Comparison of ENCODE assay signal across 8 cellular contexts in the genomic region with DNA sequence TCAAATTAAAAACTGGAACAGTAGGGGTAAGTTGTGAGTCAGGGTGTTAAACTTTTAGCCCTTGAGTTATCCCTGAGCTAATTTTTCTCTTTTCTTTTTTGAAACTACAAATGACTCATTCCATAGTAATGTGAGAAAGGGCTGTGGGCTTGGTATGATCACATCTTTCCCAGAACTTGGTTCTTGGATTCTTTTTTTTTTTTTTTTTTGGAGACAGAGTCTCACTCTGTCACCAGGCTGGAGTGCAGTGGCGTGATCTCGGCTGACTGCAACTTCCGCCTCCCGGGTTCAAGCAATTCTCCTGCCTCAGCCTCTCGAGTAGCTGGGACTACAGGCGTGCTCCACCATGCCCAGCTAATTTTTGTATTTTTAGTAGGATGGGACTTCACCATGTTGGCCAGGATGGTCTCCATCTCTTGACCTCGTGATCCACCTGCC. TPM values are rescaled to one million over a fixed set of nuclear protein-coding genes. Genes with fewer than 3 reads are reported as not detected.
A peak's percentile ranks its signal among the peaks of the same experiment; 100 is the strongest.
DNase-seq lines count a peak whose midpoint lies in the region; ATAC-seq, FAIRE-seq and TF ChIP-seq lines count a peak whose summit lies in the region.
"Not testable (repeated sequence)": the region's sequence is repeated elsewhere in the genome, so short reads cannot be mapped to it uniquely, and the experiment has no call there.

No MANE protein-coding gene starts in this region.

- not testable (repeated sequence) for ATAC-seq in T-helper 17 cell
- peak; percentile 83 for ATAC-seq in activated naive CD8-positive, alpha-beta T cell treated with anti-CD3 and anti-CD28 coated beads, Interleukin-2, amount 50 U/mL, for 24 hours

- 92 to 95% methylated on average over 2 to 7 of the region's 7 CpGs for WGBS in endodermal cell (ENCODE audit: insufficient coverage in 1 of 2, insufficient read length in 1 of 2), 2 experiments

- peaks cover 11% of the 10 kb centered on the region for H3K4me1 ChIP-seq in endodermal cell (ENCODE audit: control insufficient read depth, insufficient read depth, low read length)

- not testable (repeated sequence) for H3K27me3 ChIP-seq in endodermal cell (ENCODE audit: control insufficient read depth, insufficient read depth, low read length, poor library complexity, severe bottlenecking)

- H3K27me3 Mint-ChIP-seq in T-helper 17 cell; activated naive CD8-positive, alpha-beta T cell treated with anti-CD3 and anti-CD28 coated beads, Interleukin-2, amount 50 U/mL, for 24 hours; endodermal cell (ENCODE audit: insufficient read depth); osteocyte (ENCODE audit: unreplicated experiment); type B pancreatic cell: not testable (repeated sequence)

- TF ChIP-seq CTCF in endodermal cell (conservative IDR thresholded peaks at IDR 0.05); osteocyte (IDR thresholded peaks at IDR 0.05); type B pancreatic cell (conservative IDR thresholded peaks at IDR 0.05): not testable (repeated sequence)

- H3K4me3 Mint-ChIP-seq in T-helper 17 cell; endodermal cell; osteocyte (ENCODE audit: unreplicated experiment); type B pancreatic cell: not testable (repeated sequence)
- H3K4me3 Mint-ChIP-seq in activated naive CD8-positive, alpha-beta T cell treated with anti-CD3 and anti-CD28 coated beads, Interleukin-2, amount 50 U/mL, for 24 hours, result peak overlapping the region; percentile 33

- H3K4me3 ChIP-seq in endodermal cell (ENCODE audit: low read length), result not testable (repeated sequence)

- H3K9me3 ChIP-seq in T-helper 17 cell (ENCODE audit: control insufficient read depth, low read length, poor library complexity, severe bottlenecking); endodermal cell (ENCODE audit: control insufficient read depth, low read length): not testable (repeated sequence)

- H3K27ac Mint-ChIP-seq in T-helper 17 cell (peak overlapping the region; percentile 54), endodermal cell (peak overlapping the region; percentile 71), osteocyte (ENCODE audit: unreplicated experiment) (peak overlapping the region; percentile 82), type B pancreatic cell (peak overlapping the region; percentile 96)
- peak overlapping the region; percentile 87 for H3K27ac Mint-ChIP-seq in activated naive CD8-positive, alpha-beta T cell treated with anti-CD3 and anti-CD28 coated beads, Interleukin-2, amount 50 U/mL, for 24 hours

- FAIRE-seq in HTR-8/SVneo (lab: Jason Lieb, UNC), result not testable (repeated sequence)

- H3K27ac ChIP-seq in endodermal cell (ENCODE audit: low read depth, low read length), result peak overlapping the region; percentile 59

- H3K4me1 Mint-ChIP-seq in T-helper 17 cell (peaks cover 11% of the 10 kb centered on the region), endodermal cell (peaks cover 25% of the 10 kb centered on the region), osteocyte (ENCODE audit: unreplicated experiment) (peaks cover 30% of the 10 kb centered on the region)
- H3K4me1 Mint-ChIP-seq in activated naive CD8-positive, alpha-beta T cell treated with anti-CD3 and anti-CD28 coated beads, Interleukin-2, amount 50 U/mL, for 24 hours, result peaks cover 37% of the 10 kb centered on the region
- H3K4me1 Mint-ChIP-seq in type B pancreatic cell (ENCODE audit: unreplicated experiment), result not testable (repeated sequence)

- peak; percentile 54 for DNase-seq in CD1c-positive myeloid dendritic cell (ENCODE audit: extremely low spot score)
- peak; percentile 82 for DNase-seq in HTR-8/SVneo (ENCODE audit: insufficient read length, low spot score)
- not testable (repeated sequence) for DNase-seq in T-helper 17 cell; activated naive CD8-positive, alpha-beta T cell treated with anti-CD3 and anti-CD28 coated beads, Interleukin-2, amount 50 U/mL, for 24 hours; endodermal cell; osteocyte (ENCODE audit: extremely low spot score, unreplicated experiment); type B pancreatic cell (ENCODE audit: extremely low spot score, unreplicated experiment)
- peak; percentile 83 for DNase-seq in glomerular visceral epithelial cell (ENCODE audit: extremely low spot score)

- H3K36me3 ChIP-seq in endodermal cell (ENCODE audit: control insufficient read depth, insufficient read depth, low read length), result peaks cover 73% of the 10 kb centered on the region

- H3K9ac ChIP-seq in endodermal cell (ENCODE audit: extremely low read depth, low read length, poor library complexity, severe bottlenecking), result peak overlapping the region; percentile 62

- not testable (repeated sequence) for H3K36me3 Mint-ChIP-seq in T-helper 17 cell (ENCODE audit: low read depth)
- H3K36me3 Mint-ChIP-seq in activated naive CD8-positive, alpha-beta T cell treated with anti-CD3 and anti-CD28 coated beads, Interleukin-2, amount 50 U/mL, for 24 hours (ENCODE audit: low read depth), result peaks cover 43% of the 10 kb centered on the region
- H3K36me3 Mint-ChIP-seq in endodermal cell (ENCODE audit: low read depth) (peaks cover 55% of the 10 kb centered on the region), osteocyte (ENCODE audit: unreplicated experiment) (peaks cover 39% of the 10 kb centered on the region), type B pancreatic cell (peaks cover 25% of the 10 kb centered on the region)

- not testable (repeated sequence) for H3K9me3 Mint-ChIP-seq in activated naive CD8-positive, alpha-beta T cell treated with anti-CD3 and anti-CD28 coated beads, Interleukin-2, amount 50 U/mL, for 24 hours; endodermal cell; osteocyte (ENCODE audit: unreplicated experiment); type B pancreatic cell

RNA-seq across cellular contexts. Expression of a gene that starts 18.7 kb away (rescaled TPM):
- total RNA-seq in T-helper 17 cell (10 to 100 TPM; 18.2 to 18.7 TPM), endodermal cell (10 to 100 TPM; 24.7 to 24.9 TPM), osteocyte (20.5 and 20.7 TPM in 2 replicates), type B pancreatic cell (ENCODE audit: low replicate concordance) (17.7 and 20.7 TPM in 2 replicates)
- 23.7 TPM for polyA plus RNA-seq in endodermal cell (2013, experiment 1 of 2)
- polyA plus RNA-seq in endodermal cell (2013, experiment 2 of 2), result 26.1 TPM

RNA-seq across cellular contexts. Expression of a gene that starts 18.9 kb away (rescaled TPM):
- 10 to 100 TPM; 48.8 to 51.1 TPM for total RNA-seq in T-helper 17 cell
- 10 to 100 TPM; 43.3 to 43.9 TPM for total RNA-seq in endodermal cell
- 40.9 TPM for polyA plus RNA-seq in endodermal cell (2013, experiment 1 of 2)
- polyA plus RNA-seq in endodermal cell (2013, experiment 2 of 2), result 36.3 TPM
- total RNA-seq in osteocyte, result 37.9 and 41.2 TPM in 2 replicates
- 31.4 and 39.8 TPM in 2 replicates for total RNA-seq in type B pancreatic cell (ENCODE audit: low replicate concordance)

RNA-seq across cellular contexts. Expression of a gene that starts 53.5 kb away (rescaled TPM):
- total RNA-seq in T-helper 17 cell (10 to 100 TPM; 27.6 to 27.7 TPM), endodermal cell (10 to 100 TPM; 49.6 to 51.5 TPM), osteocyte (28.6 and 28.8 TPM in 2 replicates), type B pancreatic cell (ENCODE audit: low replicate concordance) (32.5 and 39.0 TPM in 2 replicates)
- 57.9 TPM for polyA plus RNA-seq in endodermal cell (2013, experiment 1 of 2)
- polyA plus RNA-seq in endodermal cell (2013, experiment 2 of 2), result 56.3 TPM

RNA-seq across cellular contexts. Expression of a gene that starts 53.5 kb away (rescaled TPM):
- total RNA-seq in T-helper 17 cell (1 to 10 TPM; 1.3 TPM), endodermal cell (1 to 10 TPM; 4.6 to 5.3 TPM), osteocyte (2.1 and 2.5 TPM in 2 replicates), type B pancreatic cell (ENCODE audit: low replicate concordance) (5.5 and 5.6 TPM in 2 replicates)
- 6.3 TPM for polyA plus RNA-seq in endodermal cell (2013, experiment 1 of 2)
- 5.4 TPM for polyA plus RNA-seq in endodermal cell (2013, experiment 2 of 2)
